In the genomic region with DNA sequence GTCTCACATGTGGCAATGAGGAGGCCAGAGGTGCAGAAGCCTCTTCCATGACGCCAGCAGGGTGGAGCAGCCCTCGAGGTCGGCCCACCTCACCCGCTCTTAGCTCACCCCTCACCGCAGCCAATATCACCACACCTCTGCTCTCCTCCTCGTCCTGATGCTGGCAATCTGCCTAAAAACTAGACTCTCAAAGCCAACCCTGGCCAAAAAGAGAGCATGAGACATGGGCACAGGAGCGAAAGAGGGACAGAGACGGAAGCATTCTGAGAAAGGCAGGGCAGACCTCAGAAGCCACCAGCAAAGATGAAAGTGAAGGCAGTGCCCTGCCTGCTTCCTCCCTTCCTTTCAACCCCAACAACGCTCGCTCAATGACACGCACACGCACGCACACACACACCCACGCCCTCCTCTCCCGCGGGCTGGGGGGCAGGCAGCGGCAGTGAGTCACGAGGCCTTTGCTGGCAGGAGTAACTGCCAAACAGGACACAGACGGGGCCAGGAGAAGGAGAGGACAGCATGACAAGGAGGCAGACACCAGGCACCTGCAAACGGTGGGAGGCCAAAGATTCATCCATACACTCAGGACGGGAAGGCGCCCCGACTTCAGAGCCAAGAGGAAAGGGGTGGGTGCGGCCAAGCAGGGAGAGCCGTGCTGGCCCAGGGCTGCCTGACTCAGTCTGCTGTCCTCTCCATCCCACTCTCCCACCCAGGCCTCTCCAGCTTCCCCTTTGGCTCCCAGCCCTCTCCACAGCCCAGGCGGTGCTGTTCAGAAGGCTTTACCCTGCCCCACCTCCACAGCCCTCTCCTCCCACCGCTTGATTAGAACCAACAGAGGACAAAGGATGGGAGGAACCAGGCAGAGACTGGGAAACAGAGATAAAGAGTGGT, we compare ENCODE assay signal across 8 cellular contexts. TPM values are rescaled to one million over a fixed set of nuclear protein-coding genes. Genes with fewer than 3 reads are reported as not detected.
A peak's percentile ranks its signal among the peaks of the same experiment; 100 is the strongest.
DNase-seq lines count a peak whose midpoint lies in the region; FAIRE-seq and TF ChIP-seq lines count a peak whose summit lies in the region.

No MANE protein-coding gene starts in this region.

- TF ChIP-seq CTCF in SK-N-SH (IDR thresholded peaks at IDR 0.05) (no peak), keratinocyte (optimal IDR thresholded peaks at IDR 0.05 in 1 of 3, IDR thresholded peaks at IDR 0.05 in 1 of 3, conservative IDR thresholded peaks at IDR 0.05 in 1 of 3; ENCODE audit: extremely low read depth in 1 of 3, insufficient read depth in 2 of 3, low read length in 3 of 3) (no peak)

- H4K20me1 ChIP-seq in SK-N-SH (ENCODE audit: insufficient read depth): no peaks in the 10 kb centered on the region
- H4K20me1 ChIP-seq in keratinocyte (ENCODE audit: control insufficient read depth, extremely low read depth, insufficient read depth, low read length): no peaks in the 10 kb centered on the region
- 0 out of 2 replicates have a peak, but pooled peaks cover 3% of the 10 kb centered on the region for H4K20me1 ChIP-seq in Karpas-422 (ENCODE audit: insufficient read depth, low read depth, low read length)

- CTCF ChIA-PET in SK-N-SH (lab: Yijun Ruan, JAX): interaction anchor here (0.6 to 16.7 kb wide), 14 partner anchors 8 to 194 kb away, joined by 3 to 200 read pairs (median 6); no protein-coding TSS in a partner anchor

- H3K27me3 ChIP-seq in SK-N-SH (ENCODE audit: insufficient read depth) (no peaks in the 10 kb centered on the region; the same call in 1 of the 2 replicates), keratinocyte (ENCODE audit: control insufficient read depth, extremely low read depth, insufficient read depth, low read length) (no peaks in the 10 kb centered on the region), Karpas-422 (ENCODE audit: low read length) (no peaks in the 10 kb centered on the region)

- peak overlapping the region in 1 of 2 experiments; percentile 89; a peak in 2 of 4 replicates for H3K27ac ChIP-seq in SK-N-SH (ENCODE audit: low read depth in 2 of 2, low read length in 1 of 2)
- no peak overlapping the region for H3K27ac ChIP-seq in keratinocyte (ENCODE audit: control insufficient read depth, insufficient read depth, low read length)
- no peak overlapping the region for H3K27ac ChIP-seq in Karpas-422 (ENCODE audit: low read length)

- WGBS in SK-N-SH (ENCODE audit: low lambda C conversion rate): 38% methylated on average over 21 of the region's 27 CpGs

- no peaks in the 10 kb centered on the region for H3F3A ChIP-seq in SK-N-SH (replicated peaks; ENCODE audit: insufficient read depth)

- no peak overlapping the region for H3K4me2 ChIP-seq in SK-N-SH
- H3K4me2 ChIP-seq in keratinocyte (ENCODE audit: control insufficient read depth, extremely low read depth, insufficient read depth, low read depth, low read length): peak overlapping the region; percentile 48
- no peak overlapping the region for H3K4me2 ChIP-seq in Karpas-422 (ENCODE audit: low read depth, low read length, poor library complexity, severe bottlenecking)

- no peaks in the 10 kb centered on the region for H3K79me2 ChIP-seq in SK-N-SH (ENCODE audit: insufficient read depth)
- H3K79me2 ChIP-seq in keratinocyte (ENCODE audit: control insufficient read depth, insufficient read depth, low read length): no peaks in the 10 kb centered on the region
- no peaks in the 10 kb centered on the region for H3K79me2 ChIP-seq in Karpas-422 (ENCODE audit: low read length)

- peak; percentile 78 for DNase-seq in SK-N-SH
- DNase-seq in activated T-helper 9 cell treated with anti-CD3 and anti-CD28 coated beads, Interleukin-2, amount 50 U/mL, for 16 hours (ENCODE audit: low read depth): peak; percentile 80
- no peak for DNase-seq in keratinocyte (ENCODE audit: low read depth, low spot score)
- peak; percentile 80 to 85 for DNase-seq in stimulated activated CD8-positive, alpha-beta memory T cell treated with anti-CD3 and anti-CD28 coated beads, Interleukin-7, amount 100 ng/mL, for 4 hours (ENCODE audit: low read depth in 2 of 2)
- DNase-seq in Karpas-422: no peak
- no peak for DNase-seq in HCEC 1CT
- DNase-seq in urothelium cell line (ENCODE audit: low spot score): no peak
- no peak for DNase-seq in kidney tubule cell (ENCODE audit: low spot score)

- H3K9me1 ChIP-seq in keratinocyte (ENCODE audit: control insufficient read depth, extremely low read depth, insufficient read depth, low read length): no peaks in the 10 kb centered on the region

- no peak; a peak in 1 of 4 replicates for TF ChIP-seq EP300 in SK-N-SH (IDR thresholded peaks at IDR 0.05; ENCODE audit: borderline replicate concordance in 1 of 2, low read depth in 1 of 2, low read length in 1 of 2)

- H3K36me3 ChIP-seq in SK-N-SH (replicated peaks in 1 of 2; ENCODE audit: control insufficient read depth in 1 of 2, insufficient read depth in 2 of 2, low read length in 1 of 2) (no peaks in the 10 kb centered on the region), keratinocyte (ENCODE audit: control insufficient read depth in 2 of 2, extremely low read depth in 1 of 2, insufficient read depth in 2 of 2, low read length in 2 of 2) (no peaks in the 10 kb centered on the region), Karpas-422 (ENCODE audit: insufficient read depth, low read length) (no peaks in the 10 kb centered on the region)

- no peaks in the 10 kb centered on the region for H3K9me3 ChIP-seq in SK-N-SH
- H3K9me3 ChIP-seq in keratinocyte (ENCODE audit: control insufficient read depth, low read depth, low read length): peaks cover 1% of the 10 kb centered on the region
- H3K9me3 ChIP-seq in Karpas-422 (ENCODE audit: low read length): no peaks in the 10 kb centered on the region

- peak; percentile 25; the same call in 1 of the 2 replicates for TF ChIP-seq RAD21 in SK-N-SH (IDR thresholded peaks at IDR 0.05; ENCODE audit: low read length)

- FAIRE-seq in keratinocyte (lab: Jason Lieb, UNC): no peak
- no peak for FAIRE-seq in urothelium cell line (lab: Jason Lieb, UNC)

- dilution Hi-C loops in keratinocyte (cut with MboI; ENCODE audit: extremely low pct_ligation_motif_present, low sequenced_read_pairs): no loop called here

- H3K4me1 ChIP-seq in SK-N-SH (ENCODE audit: control insufficient read depth in 1 of 2, insufficient read depth in 2 of 2, low read depth in 1 of 2, low read length in 1 of 2) (peaks cover 0 to 95% of the 10 kb centered on the region in 2 experiments; a peak in 1 of 4 replicates), keratinocyte (ENCODE audit: control insufficient read depth, extremely low read depth, insufficient read depth, low read length) (peaks cover 10% of the 10 kb centered on the region), Karpas-422 (ENCODE audit: low read length) (peaks cover 44% of the 10 kb centered on the region)

- H3K9ac ChIP-seq in SK-N-SH (no peak overlapping the region), keratinocyte (ENCODE audit: control insufficient read depth, extremely low read depth, insufficient read depth, low read length) (no peak overlapping the region), Karpas-422 (ENCODE audit: low read length) (no peak overlapping the region)

- H2AFZ ChIP-seq in SK-N-SH (ENCODE audit: low read depth) (no peak overlapping the region), keratinocyte (ENCODE audit: control insufficient read depth, low read length) (no peak overlapping the region), Karpas-422 (ENCODE audit: low read length) (no peak overlapping the region)

- POLR2A ChIA-PET in SK-N-SH (lab: Yijun Ruan, JAX): interaction anchor here (1.8 to 8.3 kb wide), 5 partner anchors 9 to 95 kb away, joined by 8 to 102 read pairs (median 26); partner anchors contain the start of gene IGSF9B

- H3K4me3 ChIP-seq in SK-N-SH (ENCODE audit: low read depth in 2 of 2, low read length in 1 of 2): no peak overlapping the region; a peak in 1 of 4 replicates
- H3K4me3 ChIP-seq in keratinocyte (ENCODE audit: control insufficient read depth in 2 of 3, extremely low read depth in 1 of 3, insufficient read depth in 2 of 3, low read depth in 1 of 3, low read length in 3 of 3): no peak overlapping the region
- no peak overlapping the region for H3K4me3 ChIP-seq in Karpas-422 (ENCODE audit: low read length)

- no peaks in the 10 kb centered on the region for H3K9me2 ChIP-seq in SK-N-SH
- no peaks in the 10 kb centered on the region for H3K9me2 ChIP-seq in Karpas-422 (replicated peaks; ENCODE audit: insufficient read depth, low read length)

TF ChIP-seq in SK-N-SH, 30 proteins besides CTCF, POLR2A, EP300 and RAD21 (continues in another document):
- no peak for TF ChIP-seq USF2 (IDR thresholded peaks at IDR 0.05; ENCODE audit: borderline replicate concordance, low read depth, low read length)
- TF ChIP-seq, protein P1, sequence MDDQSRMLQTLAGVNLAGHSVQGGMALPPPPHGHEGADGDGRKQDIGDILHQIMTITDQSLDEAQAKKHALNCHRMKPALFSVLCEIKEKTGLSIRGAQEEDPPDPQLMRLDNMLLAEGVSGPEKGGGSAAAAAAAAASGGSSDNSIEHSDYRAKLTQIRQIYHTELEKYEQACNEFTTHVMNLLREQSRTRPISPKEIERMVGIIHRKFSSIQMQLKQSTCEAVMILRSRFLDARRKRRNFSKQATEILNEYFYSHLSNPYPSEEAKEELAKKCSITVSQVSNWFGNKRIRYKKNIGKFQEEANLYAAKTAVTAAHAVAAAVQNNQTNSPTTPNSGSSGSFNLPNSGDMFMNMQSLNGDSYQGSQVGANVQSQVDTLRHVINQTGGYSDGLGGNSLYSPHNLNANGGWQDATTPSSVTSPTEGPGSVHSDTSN (IDR thresholded peaks at IDR 0.05): no peak
- peak; percentile 48 for TF ChIP-seq CHD2 (IDR thresholded peaks at IDR 0.05; ENCODE audit: low read length, partially characterized antibody)
- TF ChIP-seq MXI1 (IDR thresholded peaks at IDR 0.05; ENCODE audit: low read depth, low read length): 0 out of 2 replicates have a peak, but pooled peaks have one; percentile 61

RNA-seq across cellular contexts. Expression of gene IGSF9B, which starts 11.4 kb away (rescaled TPM):
- 0.41 and 0.96 TPM in 2 replicates for polyA plus RNA-seq in SK-N-SH (2012; rRNA removed)
- polyA plus RNA-seq in SK-N-SH (2012; cell fraction: cytosol; rRNA removed): 0.45 and 0.75 TPM in 2 replicates
- 2.4 and 4.2 TPM in 2 replicates for polyA plus RNA-seq in SK-N-SH (2012; cell fraction: nucleus; rRNA removed)
- 0.30 to 0.66 TPM (median 0.36 TPM) in 3 replicates for polyA plus RNA-seq in keratinocyte
- 1.5 TPM for polyA plus RNA-seq in keratinocyte (2011; ENCODE audit: low read depth)
- polyA plus RNA-seq in keratinocyte (2011; cell fraction: cytosol; rRNA removed): 0.26 TPM in 2 replicates
- 1.5 and 1.6 TPM in 2 replicates for polyA plus RNA-seq in keratinocyte (2011; cell fraction: nucleus; rRNA removed)
- polyA plus RNA-seq in keratinocyte (2012; ENCODE audit: low replicate concordance): 0.34 and 1.7 TPM in 2 replicates
- 2.4 to 5.6 TPM (median 4.4 TPM) in 3 replicates for polyA minus RNA-seq in keratinocyte
- polyA minus RNA-seq in keratinocyte (2011; cell fraction: cytosol; rRNA and poly(A)+ RNA removed): not detected
- 1.5 and 3.0 TPM in 2 replicates for polyA minus RNA-seq in keratinocyte (2011; cell fraction: nucleus; rRNA and poly(A)+ RNA removed)
- 3.5 and 5.6 TPM in 2 replicates for total RNA-seq in Karpas-422 (2014; rRNA removed; shearing (Covaris generic); ENCODE audit: low replicate concordance)

Comparison
In these comparisons a context has a peak if more than half of its experiments do, and no peak if none do; other contexts are left out.
1. DNase-seq: peak in SK-N-SH (single experiment), activated T-helper 9 cell treated with anti-CD3 and anti-CD28 coated beads, Interleukin-2, amount 50 U/mL, for 16 hours (single experiment) and stimulated activated CD8-positive, alpha-beta memory T cell treated with anti-CD3 and anti-CD28 coated beads, Interleukin-7, amount 100 ng/mL, for 4 hours (2 of 2); none in keratinocyte (single experiment), Karpas-422 (single experiment), HCEC 1CT (single experiment), urothelium cell line (single experiment) and kidney tubule cell (single experiment).